9 cellular contexts compared by ENCODE assay signal in the genomic region with DNA sequence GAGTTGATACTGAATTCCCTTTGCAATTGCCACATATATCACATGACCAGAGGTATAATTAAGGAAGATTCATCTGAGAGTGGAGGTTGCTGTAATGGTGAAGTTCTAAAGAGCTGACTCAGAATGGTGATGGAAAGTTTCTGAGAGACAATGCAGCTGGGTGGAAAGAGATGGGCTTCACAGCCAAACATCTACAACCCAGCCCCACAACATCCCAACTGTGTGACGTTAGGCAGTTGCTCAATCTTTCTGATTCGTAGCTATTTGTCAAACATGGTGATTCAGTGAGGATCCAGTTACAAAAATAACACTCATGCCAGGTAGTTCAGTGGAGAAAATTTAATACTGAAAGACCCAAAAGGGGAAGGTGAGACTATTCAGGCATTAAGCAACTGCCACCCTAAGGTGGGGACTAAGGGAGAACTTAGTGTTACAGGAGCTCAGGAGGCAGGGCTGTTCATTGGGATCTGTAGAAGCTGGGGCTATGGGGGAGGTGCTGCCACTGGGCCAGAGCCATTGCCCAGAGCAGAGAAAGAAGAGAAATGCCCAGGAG. TPM values are rescaled to one million over a fixed set of nuclear protein-coding genes. Genes with fewer than 3 reads are reported as not detected.
DNase-seq lines count a peak whose midpoint lies in the region; ATAC-seq and TF ChIP-seq lines count a peak whose summit lies in the region.
"Had no signal": no experiment of that assay in that cellular context is flagged by ENCODE, and none has a peak within 500 bp of the region (broad histone marks: within the 10 kb centered on the region; RNA-seq: fewer than 3 reads in every experiment).

No MANE protein-coding gene starts in this region.

- no peaks in the 10 kb centered on the region for H3K27me3 ChIP-seq in mammary epithelial cell (ENCODE audit: insufficient read depth, low read length)
- H3K27me3 ChIP-seq in trophoblast cell (ENCODE audit: insufficient read depth, low read length), result no peaks in the 10 kb centered on the region
- H3K27me3 ChIP-seq: testis had no signal

- H3K9ac ChIP-seq in mammary epithelial cell (ENCODE audit: insufficient read depth, low read length) (peak overlapping the region; percentile 51), trophoblast cell (ENCODE audit: low read length) (peak overlapping the region; percentile 51)

- H3K4me2 ChIP-seq in mammary epithelial cell (ENCODE audit: insufficient read depth, low read depth, low read length) (peak overlapping the region; percentile 54), trophoblast cell (ENCODE audit: low read length) (no peak overlapping the region)

- peak overlapping the region; percentile 72 for H4K91ac ChIP-seq in trophoblast cell (ENCODE audit: low read depth, low read length)

- no peak overlapping the region for H4K12ac ChIP-seq in trophoblast cell (ENCODE audit: low read depth, low read length)

- DNase-seq in DMS53 (lab: John Stamatoyannopoulos, UW) (peak; percentile 80), HS-27A (ENCODE audit: low read depth) (peak; percentile 79), mammary epithelial cell (peak; percentile 99), trophoblast cell (peak; percentile 95 to 97), superior temporal gyrus (ENCODE audit: extremely low spot score) (no peak), erythroblast (lab: John Stamatoyannopoulos, UW) (no peak), mesenteric fat pad (ENCODE audit: low spot score) (no peak)
- DNase-seq: testis had no signal

- no peak overlapping the region for H3K18ac ChIP-seq in trophoblast cell (ENCODE audit: low read length)

- intact Hi-C loops in mammary epithelial cell (cut with micrococcal nuclease), result loop anchor here (1.0 kb wide), 1 partner anchor 165 kb away; no protein-coding TSS in a partner anchor

- in situ Hi-C loops in mammary epithelial cell (cut with MboI; ENCODE audit: low sequenced_read_pairs in 2 of 2), result loop anchor here (5.0 to 10.0 kb wide), 3 partner anchors 79 to 194 kb away; no protein-coding TSS in a partner anchor

- peak overlapping the region; percentile 26 for H2BK5ac ChIP-seq in trophoblast cell (ENCODE audit: low read depth, low read length, poor library complexity)

- H4K20me1 ChIP-seq in mammary epithelial cell (ENCODE audit: insufficient read depth, low read length), result no peaks in the 10 kb centered on the region

- peak overlapping the region; percentile 64 for H2BK120ac ChIP-seq in trophoblast cell (ENCODE audit: insufficient read depth, low read length, poor library complexity)

- H4K8ac ChIP-seq in trophoblast cell (ENCODE audit: low read depth, low read length), result no peak overlapping the region

- no peak for TF ChIP-seq CTCF in mammary epithelial cell (conservative IDR thresholded peaks at IDR 0.05 in 1 of 2, IDR thresholded peaks at IDR 0.05 in 1 of 2; ENCODE audit: extremely low read depth in 1 of 2, insufficient read depth in 1 of 2, low read depth in 1 of 2, low read length in 2 of 2)

- H3K4me3 ChIP-seq in mammary epithelial cell (replicated peaks in 1 of 3; ENCODE audit: insufficient read depth in 1 of 3, low read depth in 2 of 3, low read length in 3 of 3), result no peak overlapping the region
- H3K4me3 ChIP-seq in trophoblast cell (ENCODE audit: low read depth, low read length), result no peak overlapping the region
- H3K4me3 ChIP-seq: testis had no signal

- peak overlapping the region; percentile 75 for H2AFZ ChIP-seq in mammary epithelial cell (ENCODE audit: low read depth, low read length)
- H2AFZ ChIP-seq in trophoblast cell (ENCODE audit: insufficient read depth, low read length, poor library complexity), result no peak overlapping the region

- dilution Hi-C loops in mammary epithelial cell (cut with HindIII; ENCODE audit: low sequenced_read_pairs), result no loop called here

- H2BK12ac ChIP-seq in trophoblast cell (ENCODE audit: low read length), result no peak overlapping the region

- TF ChIP-seq POLR2A in erythroblast (IDR thresholded peaks at IDR 0.05; ENCODE audit: low read length), result no peak

- no peak overlapping the region for H3K23ac ChIP-seq in trophoblast cell (ENCODE audit: low read length)

- H3K36me3 ChIP-seq in mammary epithelial cell (ENCODE audit: insufficient read depth, low read length) (no peaks in the 10 kb centered on the region), trophoblast cell (ENCODE audit: control insufficient read depth in 1 of 2, insufficient read depth in 2 of 2, low read length in 2 of 2) (no peaks in the 10 kb centered on the region)

- no peak overlapping the region for H2AK5ac ChIP-seq in trophoblast cell (ENCODE audit: low read length)

- H3K27ac ChIP-seq in mammary epithelial cell (ENCODE audit: insufficient read depth, low read depth, low read length) (peak overlapping the region; percentile 97), trophoblast cell (ENCODE audit: low read depth, low read length) (peak overlapping the region; percentile 69)
- H3K27ac ChIP-seq: testis had no signal

- 0% methylated on average over 2 of the region's 2 CpGs for WGBS in mammary epithelial cell (ENCODE audit: low coverage, missing lambda C conversion rate)
- no CpG with 5 or more reads among the region's 2 CpGs for WGBS in trophoblast cell (ENCODE audit: extremely low coverage, insufficient coverage, insufficient read length)

- H3K9me3 ChIP-seq in mammary epithelial cell (replicated peaks; ENCODE audit: insufficient read depth, low read length), result no peaks in the 10 kb centered on the region
- no peaks in the 10 kb centered on the region for H3K9me3 ChIP-seq in trophoblast cell (ENCODE audit: insufficient read depth, low read depth, low read length)
- H3K9me3 ChIP-seq: testis had no signal

- H3K4ac ChIP-seq in trophoblast cell (ENCODE audit: low read depth, low read length), result no peak overlapping the region

- H3K79me2 ChIP-seq in mammary epithelial cell (ENCODE audit: insufficient read depth, low read length) (no peaks in the 10 kb centered on the region), trophoblast cell (ENCODE audit: control insufficient read depth, insufficient read depth, low read length, poor library complexity) (no peaks in the 10 kb centered on the region)

- CTCF ChIA-PET in mammary epithelial cell (lab: Charles Lee; ENCODE audit: low non-redundant PET), result interaction anchor here (0.6 to 0.9 kb wide), 3 partner anchors 168 to 415 kb away, joined by 3 to 4 read pairs (median 3); no protein-coding TSS in a partner anchor

- no TSS peak for BruUV-seq in mammary epithelial cell (replicated peaks; lab: Mats Ljungman, UMichigan)

- no peak for ATAC-seq in GM19455 (IDR thresholded peaks at IDR 0.05; ENCODE audit: unreplicated experiment)

- H3K4me1 ChIP-seq in mammary epithelial cell (ENCODE audit: insufficient read depth, low read length) (peaks cover 43% of the 10 kb centered on the region), trophoblast cell (ENCODE audit: control insufficient read depth in 1 of 2, insufficient read depth in 2 of 2, low read length in 2 of 2) (peaks cover 7 to 17% of the 10 kb centered on the region in 2 experiments)
- H3K4me1 ChIP-seq: testis had no signal

- H3K14ac ChIP-seq in trophoblast cell (ENCODE audit: low read length), result peak overlapping the region; percentile 35

- peaks cover 11% of the 10 kb centered on the region for H3K79me1 ChIP-seq in trophoblast cell (ENCODE audit: low read length)

RNA-seq across cellular contexts. Expression of a gene that starts 6.9 kb away (rescaled TPM):
- 10 to 100 TPM; 24.8 to 48.3 TPM for total RNA-seq in mammary epithelial cell
- 19.8 TPM for polyA plus RNA-seq in mammary epithelial cell
- polyA minus RNA-seq in mammary epithelial cell, result 83.2 TPM
- polyA plus RNA-seq in trophoblast cell (2013), result 55.5 and 56.1 TPM in 2 replicates
- 122 TPM for total RNA-seq in mesenteric fat pad

RNA-seq across cellular contexts. Expression of a gene that starts 35.7 kb away (rescaled TPM):
- total RNA-seq in mammary epithelial cell (1 to 10 TPM; 2.7 to 5.7 TPM), mesenteric fat pad (1.2 TPM)
- polyA plus RNA-seq in mammary epithelial cell, result 3.0 TPM
- 36.6 TPM for polyA minus RNA-seq in mammary epithelial cell
- polyA plus RNA-seq in trophoblast cell (2013), result 0.68 and 0.76 TPM in 2 replicates

Comparison
In these comparisons a context has a peak if more than half of its experiments do, and no peak if none do; other contexts are left out.
1. DNase-seq: peak in DMS53 (single experiment), HS-27A (single experiment), mammary epithelial cell (single experiment) and trophoblast cell (2 of 2); none in superior temporal gyrus (single experiment), erythroblast (0 of 2) and mesenteric fat pad (single experiment).